In the genomic region with DNA sequence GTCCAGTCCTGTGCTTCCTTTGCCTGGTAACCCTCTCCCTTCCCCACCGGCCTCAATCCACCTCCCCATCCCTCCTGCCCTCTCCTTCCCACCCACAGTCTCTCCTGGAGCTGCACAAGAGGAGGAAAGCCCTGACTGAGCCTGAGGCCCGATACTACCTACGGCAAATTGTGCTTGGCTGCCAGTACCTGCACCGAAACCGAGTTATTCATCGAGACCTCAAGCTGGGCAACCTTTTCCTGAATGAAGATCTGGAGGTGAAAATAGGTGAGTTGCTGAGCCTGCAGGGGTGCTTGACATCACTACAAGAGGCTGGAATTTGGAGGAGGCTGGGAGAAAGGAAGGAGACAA, we compare ENCODE assay signal across 9 cellular contexts. TPM values are rescaled to one million over a fixed set of nuclear protein-coding genes. Genes with fewer than 3 reads are reported as not detected.
DNase-seq lines count a peak whose midpoint lies in the region; ATAC-seq and TF ChIP-seq lines count a peak whose summit lies in the region.
"Had no signal": no experiment of that assay in that cellular context is flagged by ENCODE, and none has a peak within 500 bp of the region (broad histone marks: within the 10 kb centered on the region; RNA-seq: fewer than 3 reads in every experiment).

No MANE protein-coding gene starts in this region.

- peak overlapping the region; percentile 5 for H3K27ac Mint-ChIP-seq in activated CD4-positive, alpha-beta memory T cell treated with anti-CD3 and anti-CD28 coated beads, Interleukin-2, amount 10 ng/mL, durations not matched to agents 7 days and 5 days

- H3K9me3 Mint-ChIP-seq in activated CD4-positive, alpha-beta memory T cell treated with anti-CD3 and anti-CD28 coated beads, Interleukin-2, amount 10 ng/mL, durations not matched to agents 7 days and 5 days = no peaks in the 10 kb centered on the region

- POLR2A ChIA-PET in A673 (lab: Charles Lee; ENCODE audit: low non-redundant PET) = no interaction called here
- POLR2A ChIA-PET in activated CD4-positive, alpha-beta memory T cell treated with anti-CD3 and anti-CD28 coated beads, Interleukin-2, amount 10 ng/mL, durations not matched to agents 7 days and 5 days (lab: Charles Lee) = interaction anchor here (1.1 to 4.9 kb wide), 4 partner anchors 11 to 39 kb away, joined by 3 to 39 read pairs (median 33); partner anchors contain the start of genes DCTN5 and PALB2

- WGBS in adrenal gland, 4 donors = 49 to 68% (median 60%) methylated on average over 6 of the region's 6 CpGs
- 17 to 49% methylated on average over 2 to 6 of the region's 6 CpGs for WGBS in gastroesophageal sphincter (ENCODE audit: low coverage in 1 of 2), 2 donors

- no peaks in the 10 kb centered on the region for H3K9me3 ChIP-seq in A673 (ENCODE audit: low read depth, low read length, poor library complexity, severe bottlenecking)
- no peaks in the 10 kb centered on the region for H3K9me3 ChIP-seq in adrenal gland (replicated peaks in 1 of 3)
- no peaks in the 10 kb centered on the region for H3K9me3 ChIP-seq in gastroesophageal sphincter

- TF ChIP-seq CTCF in A673 (conservative IDR thresholded peaks at IDR 0.05; ENCODE audit: low read depth, low read length) = no peak
- no peak for TF ChIP-seq CTCF in adrenal gland (IDR thresholded peaks at IDR 0.05)
- TF ChIP-seq CTCF in gastroesophageal sphincter (IDR thresholded peaks at IDR 0.05) = no peak

- H3K36me3 Mint-ChIP-seq in activated CD4-positive, alpha-beta memory T cell treated with anti-CD3 and anti-CD28 coated beads, Interleukin-2, amount 10 ng/mL, durations not matched to agents 7 days and 5 days (ENCODE audit: low read depth) = peaks cover 50% of the 10 kb centered on the region

- H3K4me1 Mint-ChIP-seq in activated CD4-positive, alpha-beta memory T cell treated with anti-CD3 and anti-CD28 coated beads, Interleukin-2, amount 10 ng/mL, durations not matched to agents 7 days and 5 days = peaks cover 46% of the 10 kb centered on the region

- no peak for ATAC-seq in HG03571 (IDR thresholded peaks at IDR 0.05; ENCODE audit: unreplicated experiment)
- no peak for ATAC-seq in GM19397 (IDR thresholded peaks at IDR 0.05; ENCODE audit: unreplicated experiment)
- no peak for ATAC-seq in gastroesophageal sphincter

- CTCF ChIA-PET in A673 (lab: Charles Lee) = interaction anchor here (0.9 kb wide), 1 partner anchor 48 kb away, joined by 4 read pairs; no protein-coding TSS in a partner anchor
- CTCF ChIA-PET in activated CD4-positive, alpha-beta memory T cell treated with anti-CD3 and anti-CD28 coated beads, Interleukin-2, amount 10 ng/mL, durations not matched to agents 7 days and 5 days (lab: Charles Lee) = interaction anchor here (2.1 to 2.7 kb wide), 2 partner anchors 11 to 122 kb away, joined by 10 to 12 read pairs; partner anchors contain the start of genes EARS2 and UBFD1

- TF ChIP-seq POLR2A in adrenal gland (IDR thresholded peaks at IDR 0.05) (no peak), gastroesophageal sphincter (IDR thresholded peaks at IDR 0.05) (no peak)

- no peak for TF ChIP-seq EP300 in gastroesophageal sphincter (IDR thresholded peaks at IDR 0.05)

- BruUV-seq in A673 (replicated peaks; lab: Mats Ljungman, UMichigan) = no TSS peak

- H3K4me3 ChIP-seq in A673 (ENCODE audit: low read depth, low read length, poor library complexity, severe bottlenecking) (peak overlapping the region; percentile 88), H7 (ENCODE audit: insufficient read depth, low read depth, low read length) (peak overlapping the region; percentile 98), iPS-11a (ENCODE audit: low read depth, low read length) (peak overlapping the region; percentile 100), adrenal gland (no peak overlapping the region), gastroesophageal sphincter (no peak overlapping the region)

- H3K27ac ChIP-seq in A673 (ENCODE audit: low read depth, low read length, poor library complexity, severe bottlenecking) (peak overlapping the region; percentile 89), adrenal gland (no peak overlapping the region), gastroesophageal sphincter (no peak overlapping the region)

- no peaks in the 10 kb centered on the region for H3K27me3 Mint-ChIP-seq in activated CD4-positive, alpha-beta memory T cell treated with anti-CD3 and anti-CD28 coated beads, Interleukin-2, amount 10 ng/mL, durations not matched to agents 7 days and 5 days

- H3K4me1 ChIP-seq in A673 (ENCODE audit: insufficient read depth, low read length, poor library complexity, severe bottlenecking) = peaks cover 27% of the 10 kb centered on the region
- peaks cover 7 to 10% of the 10 kb centered on the region in 2 donors for H3K4me1 ChIP-seq in adrenal gland (replicated peaks in 1 of 2)
- H3K4me1 ChIP-seq in gastroesophageal sphincter = peaks cover 0 to 22% (median 8%) of the 10 kb centered on the region in 3 donors

- H3K36me3 ChIP-seq in A673 (ENCODE audit: insufficient read depth, low read length, poor library complexity, severe bottlenecking) = peaks cover 51% of the 10 kb centered on the region
- peaks cover 41% of the 10 kb centered on the region for H3K36me3 ChIP-seq in H7 (replicated peaks; ENCODE audit: control insufficient read depth, insufficient read depth, low read length)
- peaks cover 0 to 13% of the 10 kb centered on the region in 2 donors for H3K36me3 ChIP-seq in adrenal gland (replicated peaks in 1 of 2)
- peaks cover 0 to 51% of the 10 kb centered on the region in 2 donors for H3K36me3 ChIP-seq in gastroesophageal sphincter

- DNase-seq in A673 (ENCODE audit: low spot score) (no peak), H7 (peak; percentile 55), adrenal gland (no peak)
- no peak for DNase-seq in activated CD4-positive, alpha-beta memory T cell treated with anti-CD3 and anti-CD28 coated beads, Interleukin-2, amount 10 ng/mL, durations not matched to agents 7 days and 5 days
- DNase-seq: effector CD8-positive, alpha-beta T cell had no signal

- H3K4me3 Mint-ChIP-seq in activated CD4-positive, alpha-beta memory T cell treated with anti-CD3 and anti-CD28 coated beads, Interleukin-2, amount 10 ng/mL, durations not matched to agents 7 days and 5 days = peak overlapping the region; percentile 97

- intact Hi-C loops in A673 (cut with micrococcal nuclease; ENCODE audit: unreplicated experiment) (loop anchor here (2.0 kb wide), 1 partner anchor 39 kb away; the partner anchor contains the start of genes DCTN5 and PALB2), adrenal gland (cut with DNase I) (no loop called here)

- H3K27me3 ChIP-seq in A673 (replicated peaks; ENCODE audit: insufficient read depth, low read depth, low read length, poor library complexity) (no peaks in the 10 kb centered on the region), H7 (ENCODE audit: control insufficient read depth, insufficient read depth, low read length) (no peaks in the 10 kb centered on the region), adrenal gland (no peaks in the 10 kb centered on the region), gastroesophageal sphincter (no peaks in the 10 kb centered on the region)

RNA-seq across cellular contexts. Expression of gene PLK1, which starts 1.3 kb away (rescaled TPM):
- total RNA-seq in A673 (2021) = 227 and 234 TPM in 2 replicates
- 125 and 126 TPM in 2 replicates for total RNA-seq in H7 (2014; rRNA removed; shearing (Covaris generic))
- total RNA-seq in activated CD4-positive, alpha-beta memory T cell treated with anti-CD3 and anti-CD28 coated beads, Interleukin-2, amount 10 ng/mL, durations not matched to agents 7 days and 5 days = 100 to 1,000 TPM; 102 to 104 TPM
- 1 to 10 TPM in 6 of 8 donors, under 1 TPM in 2; 0.18 to 4.7 (median 2.6) TPM for total RNA-seq in adrenal gland
- 1 to 10 TPM; 1.2 to 2.8 (median 2.6) TPM for polyA plus RNA-seq in adrenal gland
- 1 to 10 TPM in 3 of 4 donors, under 1 TPM in 1; 0.94 to 3.3 (median 1.3) TPM for total RNA-seq in gastroesophageal sphincter

RNA-seq across cellular contexts. Expression of gene ERN2, which starts 33.1 kb away (rescaled TPM):
- not detected in 2 replicates for total RNA-seq in A673 (2021)
- 3.2 and 3.7 TPM in 2 replicates for total RNA-seq in H7 (2014; rRNA removed; shearing (Covaris generic))
- not detected for total RNA-seq in activated CD4-positive, alpha-beta memory T cell treated with anti-CD3 and anti-CD28 coated beads, Interleukin-2, amount 10 ng/mL, durations not matched to agents 7 days and 5 days
- 1 to 10 TPM in 4 of 8 donors, under 1 TPM in 3, not detected in 1; 0.20 to 2.7 (median 1.6) TPM for total RNA-seq in adrenal gland
- 1 to 10 TPM in 2 of 3 donors, under 1 TPM in 1; 0.60 to 1.5 (median 1.3) TPM for polyA plus RNA-seq in adrenal gland
- 1 to 10 TPM in 1 of 4 donors, not detected in 3; 2.3 TPM for total RNA-seq in gastroesophageal sphincter

RNA-seq across cellular contexts. Expression of gene DCTN5, which starts 38.7 kb away (rescaled TPM):
- 83.2 and 95.1 TPM in 2 replicates for total RNA-seq in A673 (2021)
- total RNA-seq in H7 (2014; rRNA removed; shearing (Covaris generic)) = 35.2 and 38.2 TPM in 2 replicates
- total RNA-seq in activated CD4-positive, alpha-beta memory T cell treated with anti-CD3 and anti-CD28 coated beads, Interleukin-2, amount 10 ng/mL, durations not matched to agents 7 days and 5 days = 10 to 100 TPM; 64.9 to 68.8 TPM
- total RNA-seq in adrenal gland = 10 to 100 TPM; 22.7 to 62.7 (median 36.1) TPM
- 10 to 100 TPM in 1 of 3 donors, 1 to 10 TPM in 2; 7.9 to 64.4 (median 9.8) TPM for polyA plus RNA-seq in adrenal gland
- 10 to 100 TPM; 39.4 to 76.1 (median 57.6) TPM for total RNA-seq in gastroesophageal sphincter

RNA-seq across cellular contexts. Expression of gene PALB2, which starts 38.9 kb away (rescaled TPM):
- total RNA-seq in A673 (2021) (23.9 and 27.2 TPM in 2 replicates), adrenal gland (10 to 100 TPM in 3 of 8 donors, 1 to 10 TPM in 5; 2.8 to 12.9 (median 9.2) TPM), gastroesophageal sphincter (10 to 100 TPM in 2 of 4 donors, 1 to 10 TPM in 2; 8.5 to 11.1 (median 9.7) TPM)
- total RNA-seq in H7 (2014; rRNA removed; shearing (Covaris generic)) = 21.7 and 26.1 TPM in 2 replicates
- 10 to 100 TPM; 16.8 to 17.0 TPM for total RNA-seq in activated CD4-positive, alpha-beta memory T cell treated with anti-CD3 and anti-CD28 coated beads, Interleukin-2, amount 10 ng/mL, durations not matched to agents 7 days and 5 days
- polyA plus RNA-seq in adrenal gland = 10 to 100 TPM in 2 of 3 donors, 1 to 10 TPM in 1; 9.6 to 16.4 (median 11.8) TPM

Comparison
In these comparisons a context has a peak if more than half of its experiments do, and no peak if none do; other contexts are left out.
1. H3K4me3 ChIP-seq: peak in A673 (single experiment), H7 (single experiment) and iPS-11a (single experiment); none in adrenal gland (0 of 4) and gastroesophageal sphincter (0 of 2).
2. RNA of gene PLK1, which starts 1.3 kb away (total RNA-seq): 227 to 234 TPM in A673, 125 to 126 TPM in H7 and 102 to 104 TPM in activated CD4-positive, alpha-beta memory T cell treated with anti-CD3 and anti-CD28 coated beads, Interleukin-2, amount 10 ng/mL, durations not matched to agents 7 days and 5 days; 0.18 to 4.7 TPM in adrenal gland and 0.94 to 3.3 TPM in gastroesophageal sphincter; every median in the first group is over 10 times any median in the second.